In genomic region chr9:116142706-116143492, GRCh38 we compare ENCODE assay signal across 20 cellular contexts. TPM values are rescaled to one million over a fixed set of nuclear protein-coding genes. Genes with fewer than 3 reads are reported as not detected.
A peak's percentile ranks its signal among the peaks of the same experiment; 100 is the strongest.
DNase-seq lines count a peak whose midpoint lies in the region; ATAC-seq, FAIRE-seq and TF ChIP-seq lines count a peak whose summit lies in the region.
"Had no signal": no experiment of that assay in that cellular context is flagged by ENCODE, and none has a peak within 500 bp of the region (broad histone marks: within the 10 kb centered on the region; RNA-seq: fewer than 3 reads in every experiment).

No MANE protein-coding gene starts in this region.

- CTCF ChIA-PET in A673 (lab: Charles Lee) (interaction anchor here (0.6 kb wide), 2 partner anchors 278 to 526 kb away, joined by 3 to 4 read pairs; no protein-coding TSS in a partner anchor), H1 (lab: Charles Lee; ENCODE audit: partially characterized antibody) (interaction anchor here (0.7 kb wide), 2 partner anchors 174 to 549 kb away, joined by 3 read pairs; no protein-coding TSS in a partner anchor)

- H3K4me2 ChIP-seq in OCI-LY3 (ENCODE audit: low read length): peak overlapping the region; percentile 62
- no peak overlapping the region for H3K4me2 ChIP-seq in H1 (ENCODE audit: insufficient read depth in 1 of 2, low read depth in 2 of 2, low read length in 2 of 2)
- H3K4me2 ChIP-seq in osteoblast (ENCODE audit: insufficient read depth, low read length): peak overlapping the region; percentile 17

- no peaks in the 10 kb centered on the region for H3K79me1 ChIP-seq in H1 (ENCODE audit: low read depth, low read length)

- FAIRE-seq in H1 (lab: Jason Lieb, UNC) (no peak), RCC 7860 (lab: Jason Lieb, UNC) (no peak)
- FAIRE-seq: A204.1, D721Med, G401.6, GM19239 had no signal

- peaks cover under 1% of the 10 kb centered on the region for H3K27me3 Mint-ChIP-seq in activated T-helper 2 cell treated with anti-CD3 and anti-CD28 coated beads, Interferon-gamma antibody, Interleukin-2, Interleukin-4, amounts not matched to agents 10 μg/mL and 5 μg/mL and 100 μg/mL, durations not matched to agents 14 hours and 24 hours and 36 hours (ENCODE audit: low read depth)

- no peak overlapping the region; the same call in 1 of the 2 replicates for H2AFZ ChIP-seq in OCI-LY3 (ENCODE audit: low read depth, low read length)
- no peak overlapping the region for H2AFZ ChIP-seq in H1 (ENCODE audit: low read length)
- no peak overlapping the region for H2AFZ ChIP-seq in osteoblast (ENCODE audit: low read length)

- no peak overlapping the region for H3K4ac ChIP-seq in H1 (replicated peaks; ENCODE audit: insufficient read length, low read depth, low read length)

- no peak overlapping the region for H2AK5ac ChIP-seq in H1 (ENCODE audit: low read depth, low read length)

- no peaks in the 10 kb centered on the region for H3K4me1 Mint-ChIP-seq in activated T-helper 2 cell treated with anti-CD3 and anti-CD28 coated beads, Interferon-gamma antibody, Interleukin-2, Interleukin-4, amounts not matched to agents 10 μg/mL and 5 μg/mL and 100 μg/mL, durations not matched to agents 14 hours and 24 hours and 36 hours (ENCODE audit: low read depth)
- H3K4me1 Mint-ChIP-seq: CD14-positive monocyte had no signal

- POLR2A ChIA-PET in A673 (lab: Charles Lee; ENCODE audit: low non-redundant PET): no interaction called here
- POLR2A ChIA-PET in H1 (lab: Charles Lee; ENCODE audit: partially characterized antibody): no interaction called here

- H3K36me3 Mint-ChIP-seq in activated T-helper 2 cell treated with anti-CD3 and anti-CD28 coated beads, Interferon-gamma antibody, Interleukin-2, Interleukin-4, amounts not matched to agents 10 μg/mL and 5 μg/mL and 100 μg/mL, durations not matched to agents 14 hours and 24 hours and 36 hours (ENCODE audit: low read depth): no peaks in the 10 kb centered on the region
- H3K36me3 Mint-ChIP-seq: CD14-positive monocyte; CD8-positive, alpha-beta T cell had no signal

- no peak for ATAC-seq in HG02840 (IDR thresholded peaks at IDR 0.05; ENCODE audit: low FRiP score, unreplicated experiment)
- ATAC-seq: CD8-positive, alpha-beta T cell had no signal

- no peak for TF ChIP-seq RAD21 in H1 (IDR thresholded peaks at IDR 0.05 in 1 of 2, conservative IDR thresholded peaks at IDR 0.05 in 1 of 2; ENCODE audit: low read depth in 2 of 2, low read length in 2 of 2)

- H4K91ac ChIP-seq in H1 (replicated peaks; ENCODE audit: insufficient read length, low read length): no peak overlapping the region

- H3K27ac ChIP-seq in A673 (ENCODE audit: low read depth, low read length, poor library complexity, severe bottlenecking) (peak overlapping the region; percentile 74), OCI-LY3 (ENCODE audit: low read length) (peak overlapping the region; percentile 33; the same call in 1 of the 2 replicates), H1 (ENCODE audit: low read depth, low read length) (no peak overlapping the region), osteoblast (ENCODE audit: low read depth, low read length) (no peak overlapping the region)

- no peaks in the 10 kb centered on the region for H4K20me1 ChIP-seq in OCI-LY3 (ENCODE audit: insufficient read depth, low read length)
- H4K20me1 ChIP-seq in H1 (replicated peaks in 1 of 2; ENCODE audit: control insufficient read depth in 1 of 2, insufficient read depth in 2 of 2, low read length in 2 of 2): no peaks in the 10 kb centered on the region
- no peaks in the 10 kb centered on the region for H4K20me1 ChIP-seq in osteoblast (ENCODE audit: insufficient read depth, low read length)

- no peak overlapping the region for H2BK15ac ChIP-seq in H1 (ENCODE audit: low read length)

- TSS peak; percentile 85 for BruUV-seq in A673 (replicated peaks; lab: Mats Ljungman, UMichigan)

- no peak overlapping the region for H2BK5ac ChIP-seq in H1 (ENCODE audit: low read depth, low read length)

- H4K5ac ChIP-seq in H1 (ENCODE audit: insufficient read length, low read depth, low read length): no peak overlapping the region

- peak overlapping the region; percentile 9 for H3K23ac ChIP-seq in H1 (ENCODE audit: insufficient read length)

- H3K27ac Mint-ChIP-seq in activated T-helper 2 cell treated with anti-CD3 and anti-CD28 coated beads, Interferon-gamma antibody, Interleukin-2, Interleukin-4, amounts not matched to agents 10 μg/mL and 5 μg/mL and 100 μg/mL, durations not matched to agents 14 hours and 24 hours and 36 hours: no peak overlapping the region
- H3K27ac Mint-ChIP-seq: CD14-positive monocyte; CD8-positive, alpha-beta T cell had no signal

- H3K9me3 ChIP-seq in A673 (ENCODE audit: low read depth, low read length, poor library complexity, severe bottlenecking): no peaks in the 10 kb centered on the region
- no peaks in the 10 kb centered on the region for H3K9me3 ChIP-seq in OCI-LY3 (ENCODE audit: insufficient read depth, low read length)
- no peaks in the 10 kb centered on the region for H3K9me3 ChIP-seq in H1 (ENCODE audit: insufficient read depth in 2 of 2, low read depth in 1 of 2, low read length in 1 of 2)
- H3K9me3 ChIP-seq in osteoblast (ENCODE audit: low read depth, low read length): no peaks in the 10 kb centered on the region

- H3K23me2 ChIP-seq in H1 (ENCODE audit: low read depth, low read length): no peaks in the 10 kb centered on the region

- no peaks in the 10 kb centered on the region for H3K27me3 ChIP-seq in A673 (replicated peaks; ENCODE audit: insufficient read depth, low read depth, low read length, poor library complexity)
- no peaks in the 10 kb centered on the region for H3K27me3 ChIP-seq in OCI-LY3 (ENCODE audit: low read depth, low read length)
- H3K27me3 ChIP-seq in H1 (replicated peaks in 1 of 4; ENCODE audit: control insufficient read depth in 3 of 4, extremely low read depth in 1 of 4, insufficient read depth in 3 of 4, low read length in 3 of 4): no peaks in the 10 kb centered on the region
- no peaks in the 10 kb centered on the region for H3K27me3 ChIP-seq in osteoblast (ENCODE audit: insufficient read depth, low read length)

- intact Hi-C loops in A673 (cut with micrococcal nuclease; ENCODE audit: unreplicated experiment): loop anchor here (5.0 kb wide), 2 partner anchors 281 to 731 kb away; no protein-coding TSS in a partner anchor
- intact Hi-C loops in activated T-helper 2 cell treated with anti-CD3 and anti-CD28 coated beads, Interferon-gamma antibody, Interleukin-2, Interleukin-4, amounts not matched to agents 10 μg/mL and 5 μg/mL and 100 μg/mL, durations not matched to agents 14 hours and 24 hours and 36 hours (cut with micrococcal nuclease): no loop called here

- no peaks in the 10 kb centered on the region for H3K9me3 Mint-ChIP-seq in activated T-helper 2 cell treated with anti-CD3 and anti-CD28 coated beads, Interferon-gamma antibody, Interleukin-2, Interleukin-4, amounts not matched to agents 10 μg/mL and 5 μg/mL and 100 μg/mL, durations not matched to agents 14 hours and 24 hours and 36 hours
- H3K9me3 Mint-ChIP-seq: CD14-positive monocyte; CD8-positive, alpha-beta T cell; HFFc6 had no signal

- H2BK20ac ChIP-seq in H1 (ENCODE audit: low read length): no peak overlapping the region

- no peak for TF ChIP-seq EP300 in H1 (IDR thresholded peaks at IDR 0.05; ENCODE audit: borderline replicate concordance in 1 of 2, low read depth in 2 of 2, low read length in 2 of 2)

- H3K4me1 ChIP-seq in A673 (ENCODE audit: insufficient read depth, low read length, poor library complexity, severe bottlenecking) (peaks cover 50% of the 10 kb centered on the region), OCI-LY3 (ENCODE audit: low read length) (peaks cover 38% of the 10 kb centered on the region), H1 (replicated peaks in 1 of 4; ENCODE audit: control insufficient read depth in 3 of 4, insufficient read depth in 4 of 4, low read length in 3 of 4) (no peaks in the 10 kb centered on the region), osteoblast (ENCODE audit: insufficient read depth, low read length) (peaks cover 24% of the 10 kb centered on the region)

- no peaks in the 10 kb centered on the region for H3K36me3 ChIP-seq in A673 (ENCODE audit: insufficient read depth, low read length, poor library complexity, severe bottlenecking)
- H3K36me3 ChIP-seq in OCI-LY3 (replicated peaks; ENCODE audit: low read depth, low read length): no peaks in the 10 kb centered on the region
- H3K36me3 ChIP-seq in H1 (ENCODE audit: control insufficient read depth in 2 of 4, insufficient read depth in 4 of 4, low read length in 3 of 4): no peaks in the 10 kb centered on the region
- H3K36me3 ChIP-seq in osteoblast (ENCODE audit: insufficient read depth, low read length): no peaks in the 10 kb centered on the region

- no peak overlapping the region for H3K4me3 ChIP-seq in A673 (ENCODE audit: low read depth, low read length, poor library complexity, severe bottlenecking)
- H3K4me3 ChIP-seq in OCI-LY3 (ENCODE audit: low read length): peak overlapping the region; percentile 51
- H3K4me3 ChIP-seq in H1 (ENCODE audit: extremely low read depth in 1 of 4, insufficient read depth in 2 of 4, low read depth in 3 of 4, low read length in 4 of 4): no peak overlapping the region
- H3K4me3 ChIP-seq in osteoblast (ENCODE audit: insufficient read depth, low read length): no peak overlapping the region

- no peak overlapping the region for H4K8ac ChIP-seq in H1 (ENCODE audit: extremely low read depth, insufficient read depth, low read length)

- H3K9ac ChIP-seq in OCI-LY3 (ENCODE audit: low read length) (no peak overlapping the region), H1 (replicated peaks in 1 of 4; ENCODE audit: extremely low read depth in 1 of 4, low read depth in 3 of 4, low read length in 3 of 4) (no peak overlapping the region)

- TF ChIP-seq CTCF in A673 (conservative IDR thresholded peaks at IDR 0.05; ENCODE audit: low read depth, low read length) (no peak), OCI-LY3 (IDR thresholded peaks at IDR 0.05; ENCODE audit: low read depth, low read length) (no peak), H1 (IDR thresholded peaks at IDR 0.05; ENCODE audit: control extremely low read depth in 1 of 3, insufficient read depth in 1 of 3, low read depth in 1 of 3, low read length in 3 of 3) (no peak), osteoblast (IDR thresholded peaks at IDR 0.05; ENCODE audit: extremely low read depth, low read depth, low read length) (no peak)

- H2BK120ac ChIP-seq in H1 (replicated peaks; ENCODE audit: low read depth, low read length): no peak overlapping the region

- H3K14ac ChIP-seq in H1 (ENCODE audit: insufficient read length): no peak overlapping the region

- H3K56ac ChIP-seq in H1 (replicated peaks; ENCODE audit: insufficient read length, low read depth, low read length): no peak overlapping the region

- no peak overlapping the region for H2BK12ac ChIP-seq in H1 (ENCODE audit: low read depth, low read length)

- TF ChIP-seq POLR2A in H1 (IDR thresholded peaks at IDR 0.05; ENCODE audit: control extremely low read depth in 1 of 2, low read depth in 2 of 2, low read length in 2 of 2): no peak

- no peak overlapping the region for H3K4me3 Mint-ChIP-seq in activated T-helper 2 cell treated with anti-CD3 and anti-CD28 coated beads, Interferon-gamma antibody, Interleukin-2, Interleukin-4, amounts not matched to agents 10 μg/mL and 5 μg/mL and 100 μg/mL, durations not matched to agents 14 hours and 24 hours and 36 hours (ENCODE audit: low read depth)
- H3K4me3 Mint-ChIP-seq: CD14-positive monocyte; CD8-positive, alpha-beta T cell had no signal

- H3K18ac ChIP-seq in H1 (ENCODE audit: extremely low read depth, low read length): no peak overlapping the region

- H3K79me2 ChIP-seq in OCI-LY3 (ENCODE audit: low read length): no peaks in the 10 kb centered on the region
- H3K79me2 ChIP-seq in H1 (ENCODE audit: control insufficient read depth in 1 of 2, insufficient read depth in 2 of 2, low read length in 2 of 2): no peaks in the 10 kb centered on the region
- no peaks in the 10 kb centered on the region for H3K79me2 ChIP-seq in osteoblast (ENCODE audit: insufficient read depth, low read length)

- WGBS in H1 (ENCODE audit: extremely low coverage in 1 of 2, insufficient coverage in 1 of 2, insufficient read length in 1 of 2, insufficient replicate concordance in 2 of 2, low coverage in 1 of 2, low lambda C conversion rate in 2 of 2, missing lambda C conversion rate in 1 of 2), 2 experiments: 88% methylated on average over 5 of the region's 5 CpGs; no CpG with 5 or more reads in 1 of the 2 experiments

- DNase-seq in A673 (ENCODE audit: low spot score) (no peak), H1 (ENCODE audit: low read depth in 1 of 2, low spot score in 2 of 2) (no peak), osteoblast (ENCODE audit: insufficient read length, low spot score, missing footprints) (no peak), RCC 7860 (ENCODE audit: low spot score) (no peak)
- no peak for DNase-seq in activated T-helper 2 cell treated with anti-CD3 and anti-CD28 coated beads, Interferon-gamma antibody, Interleukin-2, Interleukin-4, amounts not matched to agents 10 μg/mL and 5 μg/mL and 100 μg/mL, durations not matched to agents 14 hours and 24 hours and 36 hours (ENCODE audit: low spot score)
- DNase-seq: CD8-positive, alpha-beta T cell; COR-L47; DMS153; DMS79 treated with DMSO at 0.1 percent for 48 hours; GOT3; HCEC 1CT; HFFc6 had no signal

RNA-seq across cellular contexts. Expression of gene PAPPA, which starts 10.7 kb away (rescaled TPM):
- total RNA-seq in A673 (2021) (44.0 and 47.4 TPM in 2 replicates), osteoblast (56.5 and 86.9 TPM in 2 replicates)
- total RNA-seq in H1 (2021; fragmentation: NEBNext Ultra II Directional; extraction: Animal tissue kit (Norgen Biotek cat#: 25700)): 0.63 and 1.2 TPM in 2 replicates
- polyA plus RNA-seq in H1 (2011; rRNA removed): 0.18 and 0.31 TPM in 2 replicates
- 0.26 TPM for polyA plus RNA-seq in H1 (2011; cell fraction: cytosol; rRNA removed)
- polyA plus RNA-seq in H1 (2011; cell fraction: nucleus; rRNA removed): 1.1 TPM
- polyA plus RNA-seq in H1 (2012, experiment 1 of 2): 0.15 to 0.62 TPM (median 0.27 TPM) in 4 replicates
- polyA plus RNA-seq in H1 (2012, experiment 2 of 2): 0.03 TPM
- 0.47 TPM for polyA plus RNA-seq in H1 (2013, experiment 1 of 2)
- 0.40 TPM for polyA plus RNA-seq in H1 (2013, experiment 2 of 2)
- 1.2 and 1.8 TPM in 2 replicates for polyA minus RNA-seq in H1 (2011; rRNA and poly(A)+ RNA removed)
- polyA minus RNA-seq in H1 (2011; cell fraction: cytosol; rRNA and poly(A)+ RNA removed): 0.37 TPM
- polyA minus RNA-seq in H1 (2011; cell fraction: nucleus; rRNA and poly(A)+ RNA removed): 3.4 TPM
- total RNA-seq in activated T-helper 2 cell treated with anti-CD3 and anti-CD28 coated beads, Interferon-gamma antibody, Interleukin-2, Interleukin-4, amounts not matched to agents 10 μg/mL and 5 μg/mL and 100 μg/mL, durations not matched to agents 14 hours and 24 hours and 36 hours: not detected in 2 replicates
- total RNA-seq: CD8-positive, alpha-beta T cell; HT-29 had no signal
- polyA plus RNA-seq: CD14-positive monocyte had no signal

Comparison
In these comparisons a context has a peak if more than half of its experiments do, and no peak if none do; other contexts are left out.
1. H3K27ac ChIP-seq: peak in A673 (single experiment) and OCI-LY3 (single experiment); none in H1 (single experiment) and osteoblast (single experiment).
2. H3K4me2 ChIP-seq: peak in OCI-LY3 (single experiment) and osteoblast (single experiment); none in H1 (0 of 2).
3. RNA of gene PAPPA, which starts 10.7 kb away (total RNA-seq): 56.5 to 86.9 TPM in osteoblast and 44.0 to 47.4 TPM in A673; 0.63 to 1.2 TPM in H1 and not detected in activated T-helper 2 cell treated with anti-CD3 and anti-CD28 coated beads, Interferon-gamma antibody, Interleukin-2, Interleukin-4, amounts not matched to agents 10 μg/mL and 5 μg/mL and 100 μg/mL, durations not matched to agents 14 hours and 24 hours and 36 hours; every median in the first group is over 10 times any median in the second.